Comparison of ENCODE assay signal across 1 cellular context in the genomic region with DNA sequence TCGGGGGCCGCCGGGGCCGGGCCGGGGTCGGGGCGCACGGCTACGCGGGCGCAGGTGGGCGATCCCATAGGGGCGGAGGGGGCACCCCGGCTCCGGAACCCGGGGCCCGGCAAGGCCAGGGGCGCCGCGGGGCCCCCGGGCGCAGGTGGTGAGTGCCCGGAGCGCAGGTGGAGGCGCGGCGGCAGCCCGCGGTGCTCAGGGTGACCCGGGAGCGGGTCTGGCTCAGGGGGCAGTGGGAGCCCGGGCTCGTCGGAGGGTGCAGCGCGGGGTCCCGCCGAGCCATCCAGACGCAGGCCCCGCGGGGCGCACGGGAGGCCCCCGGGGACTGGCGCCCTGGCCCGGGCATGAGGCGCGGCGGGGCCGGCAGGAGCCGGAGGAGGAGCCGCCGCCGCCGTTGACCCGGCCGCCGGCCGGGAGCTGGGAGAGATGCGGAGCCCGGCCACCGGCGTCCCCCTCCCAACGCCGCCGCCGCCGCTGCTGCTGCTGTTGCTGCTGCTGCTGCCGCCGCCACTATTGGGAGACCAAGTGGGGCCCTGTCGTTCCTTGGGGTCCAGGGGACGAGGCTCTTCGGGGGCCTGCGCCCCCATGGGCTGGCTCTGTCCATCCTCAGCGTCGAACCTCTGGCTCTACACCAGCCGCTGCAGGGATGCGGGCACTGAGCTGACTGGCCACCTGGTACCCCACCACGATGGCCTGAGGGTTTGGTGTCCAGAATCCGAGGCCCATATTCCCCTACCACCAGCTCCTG.
TF ChIP-seq lines count a peak whose summit lies in the region.

No MANE protein-coding gene starts in this region.

TF ChIP-seq in HepG2, 621 proteins besides CTCF, POLR2A, EP300 and RAD21 (continues in another document):
- no peak for TF ChIP-seq CBFB (CRISPR knock-in tag; IDR thresholded peaks at IDR 0.05)
- TF ChIP-seq FOXM1 (CRISPR knock-in tag; IDR thresholded peaks at IDR 0.05): no peak
- TF ChIP-seq, protein P1, sequence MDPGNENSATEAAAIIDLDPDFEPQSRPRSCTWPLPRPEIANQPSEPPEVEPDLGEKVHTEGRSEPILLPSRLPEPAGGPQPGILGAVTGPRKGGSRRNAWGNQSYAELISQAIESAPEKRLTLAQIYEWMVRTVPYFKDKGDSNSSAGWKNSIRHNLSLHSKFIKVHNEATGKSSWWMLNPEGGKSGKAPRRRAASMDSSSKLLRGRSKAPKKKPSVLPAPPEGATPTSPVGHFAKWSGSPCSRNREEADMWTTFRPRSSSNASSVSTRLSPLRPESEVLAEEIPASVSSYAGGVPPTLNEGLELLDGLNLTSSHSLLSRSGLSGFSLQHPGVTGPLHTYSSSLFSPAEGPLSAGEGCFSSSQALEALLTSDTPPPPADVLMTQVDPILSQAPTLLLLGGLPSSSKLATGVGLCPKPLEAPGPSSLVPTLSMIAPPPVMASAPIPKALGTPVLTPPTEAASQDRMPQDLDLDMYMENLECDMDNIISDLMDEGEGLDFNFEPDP (CRISPR knock-in tag; conservative IDR thresholded peaks at IDR 0.05): 0 out of 2 replicates have a peak, but pooled peaks have one; percentile 8
- no peak for TF ChIP-seq ATAD3A (CRISPR knock-in tag; IDR thresholded peaks at IDR 0.05)
- TF ChIP-seq ZFX (CRISPR knock-in tag; IDR thresholded peaks at IDR 0.05; ENCODE audit: low read depth): peak; percentile 7; the same call in 1 of the 2 replicates
- TF ChIP-seq CREB3 (CRISPR knock-in tag; IDR thresholded peaks at IDR 0.05): no peak
- TF ChIP-seq, protein P2, sequence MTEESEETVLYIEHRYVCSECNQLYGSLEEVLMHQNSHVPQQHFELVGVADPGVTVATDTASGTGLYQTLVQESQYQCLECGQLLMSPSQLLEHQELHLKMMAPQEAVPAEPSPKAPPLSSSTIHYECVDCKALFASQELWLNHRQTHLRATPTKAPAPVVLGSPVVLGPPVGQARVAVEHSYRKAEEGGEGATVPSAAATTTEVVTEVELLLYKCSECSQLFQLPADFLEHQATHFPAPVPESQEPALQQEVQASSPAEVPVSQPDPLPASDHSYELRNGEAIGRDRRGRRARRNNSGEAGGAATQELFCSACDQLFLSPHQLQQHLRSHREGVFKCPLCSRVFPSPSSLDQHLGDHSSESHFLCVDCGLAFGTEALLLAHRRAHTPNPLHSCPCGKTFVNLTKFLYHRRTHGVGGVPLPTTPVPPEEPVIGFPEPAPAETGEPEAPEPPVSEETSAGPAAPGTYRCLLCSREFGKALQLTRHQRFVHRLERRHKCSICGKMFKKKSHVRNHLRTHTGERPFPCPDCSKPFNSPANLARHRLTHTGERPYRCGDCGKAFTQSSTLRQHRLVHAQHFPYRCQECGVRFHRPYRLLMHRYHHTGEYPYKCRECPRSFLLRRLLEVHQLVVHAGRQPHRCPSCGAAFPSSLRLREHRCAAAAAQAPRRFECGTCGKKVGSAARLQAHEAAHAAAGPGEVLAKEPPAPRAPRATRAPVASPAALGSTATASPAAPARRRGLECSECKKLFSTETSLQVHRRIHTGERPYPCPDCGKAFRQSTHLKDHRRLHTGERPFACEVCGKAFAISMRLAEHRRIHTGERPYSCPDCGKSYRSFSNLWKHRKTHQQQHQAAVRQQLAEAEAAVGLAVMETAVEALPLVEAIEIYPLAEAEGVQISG (CRISPR knock-in tag; IDR thresholded peaks at IDR 0.05): 0 out of 2 replicates have a peak, but pooled peaks have one; percentile 17
- TF ChIP-seq FUBP1 (CRISPR knock-in tag; IDR thresholded peaks at IDR 0.05; ENCODE audit: borderline replicate concordance): no peak
- TF ChIP-seq ZNF18 (CRISPR knock-in tag; IDR thresholded peaks at IDR 0.05; ENCODE audit: insufficient replicate concordance): no peak
- TF ChIP-seq KDM5B (CRISPR knock-in tag; IDR thresholded peaks at IDR 0.05; ENCODE audit: borderline replicate concordance): no peak
- 0 out of 2 replicates have a peak, but pooled peaks have one; percentile 9 for TF ChIP-seq ZNF703 (CRISPR knock-in tag; IDR thresholded peaks at IDR 0.05; ENCODE audit: borderline replicate concordance)
- no peak for TF ChIP-seq ADNP (CRISPR knock-in tag; IDR thresholded peaks at IDR 0.05)
- TF ChIP-seq ZC3H4 (CRISPR knock-in tag; IDR thresholded peaks at IDR 0.05; ENCODE audit: borderline replicate concordance): no peak
- peak; percentile 41; the same call in 1 of the 2 replicates for TF ChIP-seq SIN3A (IDR thresholded peaks at IDR 0.05; ENCODE audit: borderline replicate concordance, low read depth, low read length)
- no peak for TF ChIP-seq HOMEZ (CRISPR knock-in tag; IDR thresholded peaks at IDR 0.05; ENCODE audit: low read depth)
- TF ChIP-seq KLF11 (CRISPR knock-in tag; IDR thresholded peaks at IDR 0.05): no peak
- no peak for TF ChIP-seq ZNF281 (CRISPR knock-in tag; IDR thresholded peaks at IDR 0.05; ENCODE audit: borderline replicate concordance)
- no peak for TF ChIP-seq ZNF670 (CRISPR knock-in tag; IDR thresholded peaks at IDR 0.05; ENCODE audit: borderline replicate concordance)
- TF ChIP-seq SMARCC2 (IDR thresholded peaks at IDR 0.05): no peak
- TF ChIP-seq ZNF546 (CRISPR knock-in tag; conservative IDR thresholded peaks at IDR 0.05): no peak
- no peak for TF ChIP-seq HNRNPUL1 (IDR thresholded peaks at IDR 0.05; ENCODE audit: low read depth, low read length)
- TF ChIP-seq ZNF550 (CRISPR knock-in tag; IDR thresholded peaks at IDR 0.05; ENCODE audit: borderline replicate concordance): no peak
- TF ChIP-seq ZNF784 (CRISPR knock-in tag; IDR thresholded peaks at IDR 0.05; ENCODE audit: borderline replicate concordance): no peak
- TF ChIP-seq SCMH1 (CRISPR knock-in tag; IDR thresholded peaks at IDR 0.05; ENCODE audit: borderline replicate concordance): no peak
- no peak for TF ChIP-seq HOXA7 (CRISPR knock-in tag; IDR thresholded peaks at IDR 0.05)
- no peak for TF ChIP-seq ZBTB7A (CRISPR knock-in tag; IDR thresholded peaks at IDR 0.05)
- no peak for TF ChIP-seq ZNF33A (CRISPR knock-in tag; IDR thresholded peaks at IDR 0.05; ENCODE audit: borderline replicate concordance)
- TF ChIP-seq UBTF (CRISPR knock-in tag; IDR thresholded peaks at IDR 0.05): no peak; the same call in 1 of the 2 replicates
- TF ChIP-seq ZNF563 (CRISPR knock-in tag; IDR thresholded peaks at IDR 0.05): no peak
- peak; percentile 31; the same call in 1 of the 2 replicates for TF ChIP-seq GABPB1 (CRISPR knock-in tag; IDR thresholded peaks at IDR 0.05)
- TF ChIP-seq ZFP36 (IDR thresholded peaks at IDR 0.05; ENCODE audit: borderline replicate concordance, low read depth, low read length, partially characterized antibody): no peak
- TF ChIP-seq YY1 (IDR thresholded peaks at IDR 0.05; ENCODE audit: insufficient read depth, insufficient replicate concordance, low read depth, low read length): no peak
- TF ChIP-seq ATF2 (CRISPR knock-in tag; IDR thresholded peaks at IDR 0.05): no peak
- no peak for TF ChIP-seq ZNF7 (CRISPR knock-in tag; IDR thresholded peaks at IDR 0.05)
- TF ChIP-seq ZNF652 (CRISPR knock-in tag; IDR thresholded peaks at IDR 0.05; ENCODE audit: borderline replicate concordance, low read depth): no peak
- TF ChIP-seq ZNF543 (CRISPR knock-in tag; IDR thresholded peaks at IDR 0.05): no peak
- 0 out of 2 replicates have a peak, but pooled peaks have one; percentile 51 for TF ChIP-seq ZSCAN21 (CRISPR knock-in tag; IDR thresholded peaks at IDR 0.05; ENCODE audit: borderline replicate concordance)
